ENCODE assay signal across 8 cellular contexts in genomic region chr17:20155258-20156195, GRCh38.
DNase-seq lines count a peak whose midpoint lies in the region; ATAC-seq and TF ChIP-seq lines count a peak whose summit lies in the region.

No MANE protein-coding gene starts in this region.

- H3K9me3 Mint-ChIP-seq in natural killer cell, result no peaks in the 10 kb centered on the region
- H3K9me3 Mint-ChIP-seq in stimulated activated naive B cell treated with anti-CD40 and anti-IgM and Interleukin-4, amounts not matched to agents 10 μg/mL and 1 μg/mL and 100 μg/mL, for 72 hours, result no peaks in the 10 kb centered on the region

- no peak overlapping the region for H3K4me3 Mint-ChIP-seq in natural killer cell
- H3K4me3 Mint-ChIP-seq in stimulated activated naive B cell treated with anti-CD40 and anti-IgM and Interleukin-4, amounts not matched to agents 10 μg/mL and 1 μg/mL and 100 μg/mL, for 72 hours, result no peak overlapping the region

- intact Hi-C loops in natural killer cell (cut with micrococcal nuclease), result no loop called here

- H3K36me3 Mint-ChIP-seq in natural killer cell, result no peaks in the 10 kb centered on the region
- H3K36me3 Mint-ChIP-seq in stimulated activated naive B cell treated with anti-CD40 and anti-IgM and Interleukin-4, amounts not matched to agents 10 μg/mL and 1 μg/mL and 100 μg/mL, for 72 hours, result peaks cover 0 to 3% of the 10 kb centered on the region in 2 donors

- DNase-seq in DMS79 treated with DMSO at 0.1 percent for 48 hours (lab: John Stamatoyannopoulos, UW) (peak; percentile 71), KG1 (lab: John Stamatoyannopoulos, UW) (peak; percentile 23), RPMI8226 (peak; percentile 95), fibroblast of pulmonary artery (ENCODE audit: low read depth) (peak; percentile 93), natural killer cell (peak; percentile 97)
- peak; percentile 87 for DNase-seq in activated T-helper 9 cell treated with anti-CD3 and anti-CD28 coated beads, Interleukin-2, amount 50 U/mL, for 16 hours (ENCODE audit: low read depth)
- peak; percentile 98 for DNase-seq in stimulated activated naive B cell treated with anti-CD40 and anti-IgM and Interleukin-4, amounts not matched to agents 10 μg/mL and 1 μg/mL and 100 μg/mL, for 72 hours

- peak overlapping the region; percentile 55 for H3K4me3 ChIP-seq in fibroblast of pulmonary artery (replicated peaks; ENCODE audit: low read depth, low read length)

- ATAC-seq in GM21737 (IDR thresholded peaks at IDR 0.05; ENCODE audit: unreplicated experiment), result peak; percentile 90
- ATAC-seq in natural killer cell, result peak; percentile 96 to 100 (median 96)
- ATAC-seq in stimulated activated naive B cell treated with anti-CD40 and anti-IgM and Interleukin-4, amounts not matched to agents 10 μg/mL and 1 μg/mL and 100 μg/mL, for 72 hours (replicated peaks), result peak; percentile 95 to 98

- peaks cover 7 to 12% of the 10 kb centered on the region in 2 donors for H3K4me1 Mint-ChIP-seq in natural killer cell
- H3K4me1 Mint-ChIP-seq in stimulated activated naive B cell treated with anti-CD40 and anti-IgM and Interleukin-4, amounts not matched to agents 10 μg/mL and 1 μg/mL and 100 μg/mL, for 72 hours, result peaks cover 6 to 7% of the 10 kb centered on the region in 2 donors

- no peak overlapping the region for H3K27ac Mint-ChIP-seq in natural killer cell
- no peak overlapping the region for H3K27ac Mint-ChIP-seq in stimulated activated naive B cell treated with anti-CD40 and anti-IgM and Interleukin-4, amounts not matched to agents 10 μg/mL and 1 μg/mL and 100 μg/mL, for 72 hours

- no peak for TF ChIP-seq CTCF in fibroblast of pulmonary artery (IDR thresholded peaks at IDR 0.05; ENCODE audit: low read length, missing control alignments)
- TF ChIP-seq CTCF in natural killer cell (IDR thresholded peaks at IDR 0.05), result no peak

- H3K27me3 Mint-ChIP-seq in natural killer cell (ENCODE audit: low read depth in 2 of 2), result no peaks in the 10 kb centered on the region
- H3K27me3 Mint-ChIP-seq in stimulated activated naive B cell treated with anti-CD40 and anti-IgM and Interleukin-4, amounts not matched to agents 10 μg/mL and 1 μg/mL and 100 μg/mL, for 72 hours, result no peaks in the 10 kb centered on the region

Comparison
In these comparisons a context has a peak if more than half of its experiments do, and no peak if none do; other contexts are left out.
1. Peak in every context shown above with its lines: DNase-seq, ATAC-seq and H3K4me3 ChIP-seq.
2. DNase-seq: peak in every context shown above with its lines; median percentile 98 in stimulated activated naive B cell treated with anti-CD40 and anti-IgM and Interleukin-4, amounts not matched to agents 10 μg/mL and 1 μg/mL and 100 μg/mL, for 72 hours; 97 in natural killer cell; 95 in RPMI8226; 93 in fibroblast of pulmonary artery; 87 in activated T-helper 9 cell treated with anti-CD3 and anti-CD28 coated beads, Interleukin-2, amount 50 U/mL, for 16 hours; 71 in DMS79 treated with DMSO at 0.1 percent for 48 hours; 23 in KG1.